Comparison of ENCODE assay signal across 23 cellular contexts in the genomic region with DNA sequence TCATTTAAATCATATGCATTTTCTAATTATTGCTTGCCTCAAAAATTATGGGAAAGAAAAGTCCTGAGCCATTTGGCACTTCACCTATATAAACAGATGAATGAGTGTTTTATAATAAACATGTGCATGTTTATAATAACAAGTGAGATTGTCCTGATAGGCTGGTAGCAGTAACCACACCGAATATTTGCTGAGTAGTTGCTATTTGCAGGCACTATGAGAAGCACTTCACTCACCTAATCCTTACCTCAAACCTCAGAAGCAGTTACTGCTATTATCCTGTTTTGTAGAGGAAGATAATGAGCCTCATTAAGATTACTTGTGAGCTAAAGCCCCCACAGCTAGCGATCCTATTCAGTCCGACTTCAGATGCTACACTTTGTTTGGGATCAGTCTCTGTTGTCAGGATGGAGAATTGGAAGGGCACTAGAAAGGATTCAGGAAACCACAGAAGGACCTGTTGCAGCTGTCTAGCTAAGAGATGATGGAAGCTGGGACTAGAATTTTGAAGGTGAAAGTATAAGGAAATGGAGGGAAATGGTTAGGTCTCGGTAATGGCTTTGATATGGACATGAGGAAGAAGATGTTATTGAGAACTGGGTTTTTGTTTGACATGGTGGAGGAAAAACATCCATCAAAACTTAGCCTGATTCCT. TPM values are rescaled to one million over a fixed set of nuclear protein-coding genes. Genes with fewer than 3 reads are reported as not detected.
DNase-seq lines count a peak whose midpoint lies in the region; ATAC-seq lines count a peak whose summit lies in the region.
"Had no signal": no experiment of that assay in that cellular context is flagged by ENCODE, and none has a peak within 500 bp of the region (broad histone marks: within the 10 kb centered on the region; RNA-seq: fewer than 3 reads in every experiment).

No MANE protein-coding gene starts in this region.

- H3K14ac ChIP-seq in neuronal stem cell (ENCODE audit: low read length) = no peak overlapping the region

- H3K4me3 ChIP-seq in neuronal stem cell (ENCODE audit: low read length in 2 of 2) = no peak overlapping the region
- H3K4me3 ChIP-seq: adrenal gland, smooth muscle cell had no signal

- no peak overlapping the region for H3K4ac ChIP-seq in neuronal stem cell (ENCODE audit: low read length)

- H4K8ac ChIP-seq in neuronal stem cell (ENCODE audit: low read depth, low read length) = no peak overlapping the region

- H3K4me1 ChIP-seq in neuronal stem cell (ENCODE audit: control insufficient read depth in 2 of 2, insufficient read depth in 1 of 2, low read depth in 1 of 2, low read length in 2 of 2) = peaks cover 0 to 4% of the 10 kb centered on the region in 2 donors
- H3K4me1 ChIP-seq: adrenal gland had no signal

- peak overlapping the region; percentile 43 for H2AFZ ChIP-seq in neuronal stem cell (ENCODE audit: low read length)

- no peaks in the 10 kb centered on the region for H3K79me1 ChIP-seq in neuronal stem cell (ENCODE audit: low read depth, low read length)

- WGBS in neuronal stem cell (ENCODE audit: extremely low coverage in 2 of 2, insufficient read length in 2 of 2, insufficient replicate concordance in 1 of 2), 2 donors = 100% methylated on average over 1 of the region's 4 CpGs; no CpG with 5 or more reads in 1 of the 2 donors

- no peak overlapping the region for H3K9ac ChIP-seq in neuronal stem cell (ENCODE audit: low read depth, low read length, poor library complexity)

- H3K23ac ChIP-seq in neuronal stem cell (ENCODE audit: low read depth, low read length, poor library complexity) = no peak overlapping the region

- peaks cover 0 to 6% of the 10 kb centered on the region in 2 donors for H3K9me3 ChIP-seq in neuronal stem cell (replicated peaks in 1 of 2; ENCODE audit: control insufficient read depth in 2 of 2, insufficient read depth in 1 of 2, low read depth in 1 of 2, low read length in 2 of 2)
- H3K9me3 ChIP-seq: adrenal gland had no signal

- no peak overlapping the region for H2AK5ac ChIP-seq in neuronal stem cell (ENCODE audit: low read depth, low read length)

- H3K4me2 ChIP-seq in neuronal stem cell (ENCODE audit: insufficient read depth, low read length, poor library complexity, severe bottlenecking) = no peak overlapping the region
- H3K4me2 ChIP-seq: smooth muscle cell had no signal

- H2BK15ac ChIP-seq in neuronal stem cell (ENCODE audit: low read length) = no peak overlapping the region

- no peak overlapping the region for H3K27ac ChIP-seq in neuronal stem cell (replicated peaks; ENCODE audit: low read length)
- H3K27ac ChIP-seq: adrenal gland had no signal

- H2BK120ac ChIP-seq in neuronal stem cell (ENCODE audit: low read depth, low read length) = no peak overlapping the region

- peak; percentile 43 for DNase-seq in NCI-H2107 treated with DMSO at 0.1 percent for 48 hours (lab: John Stamatoyannopoulos, UW; ENCODE audit: unreplicated experiment)
- no peak for DNase-seq in NCI-H2107 (lab: John Stamatoyannopoulos, UW)
- DNase-seq in NCI-H1436 (lab: John Stamatoyannopoulos, UW) = peak; percentile 47
- peak; percentile 65 to 87 for DNase-seq in NCI-H524 (lab: John Stamatoyannopoulos, UW)
- DNase-seq in neuronal stem cell (ENCODE audit: low spot score) = peak; percentile 24
- DNase-seq in GM19240 (ENCODE audit: insufficient read length, low spot score) = no peak
- DNase-seq: activated CD4-positive, alpha-beta T cell treated with anti-CD3 and anti-CD28 coated beads for 36 hours; activated gamma-delta T cell treated with Interleukin-2 at 50 U/mL for 16 hours; activated T-cell treated with anti-CD3 and anti-CD28 coated beads, Interleukin-2, amount 50 U/mL, for 24 hours; adrenal gland; CD8-positive, alpha-beta memory T cell; DND-41; erythroblast; left colon; NCI-H1048; NCI-H446; occipital lobe; retina; RPMI8226; stimulated activated CD4-positive, alpha-beta T cell treated with anti-CD3 and anti-CD28 coated beads, Interleukin-2, amount 100 ng/mL, for 24 hours had no signal

- no peak overlapping the region for H3K18ac ChIP-seq in neuronal stem cell (ENCODE audit: low read length)

- no peak overlapping the region for H4K91ac ChIP-seq in neuronal stem cell (ENCODE audit: low read depth, low read length, poor library complexity)

- no peak overlapping the region for H2BK12ac ChIP-seq in neuronal stem cell (ENCODE audit: low read length)

- no peaks in the 10 kb centered on the region for H3K36me3 ChIP-seq in neuronal stem cell (replicated peaks in 1 of 2; ENCODE audit: control insufficient read depth in 2 of 2, insufficient read depth in 2 of 2, low read length in 2 of 2)
- H3K36me3 ChIP-seq: adrenal gland had no signal

- H3K27me3 ChIP-seq in neuronal stem cell (ENCODE audit: control insufficient read depth in 3 of 3, insufficient read depth in 3 of 3, low read depth in 1 of 3, low read length in 3 of 3) = no peaks in the 10 kb centered on the region
- H3K27me3 ChIP-seq: adrenal gland had no signal

- no peak overlapping the region for H2BK5ac ChIP-seq in neuronal stem cell (ENCODE audit: low read length)

- ATAC-seq in GM21723 (IDR thresholded peaks at IDR 0.05; ENCODE audit: unreplicated experiment) = no peak
- ATAC-seq in GM21737 (IDR thresholded peaks at IDR 0.05; ENCODE audit: unreplicated experiment) = no peak
- ATAC-seq: activated CD4-positive, alpha-beta T cell treated with anti-CD3 and anti-CD28 coated beads for 36 hours; left colon had no signal

RNA-seq across cellular contexts. Expression of a gene that starts 28.4 kb away (rescaled TPM):
- 17.7 TPM for polyA plus RNA-seq in neuronal stem cell (2013, experiment 1 of 2)
- polyA plus RNA-seq in neuronal stem cell (2013, experiment 2 of 2) = 18.1 TPM
- polyA plus RNA-seq: CD8-positive, alpha-beta memory T cell had no signal

Comparison
In these comparisons a context has a peak if more than half of its experiments do, and no peak if none do; other contexts are left out.
1. DNase-seq: peak in NCI-H2107 treated with DMSO at 0.1 percent for 48 hours (single experiment), NCI-H1436 (single experiment), NCI-H524 (2 of 2) and neuronal stem cell (single experiment); none in NCI-H2107 (single experiment) and GM19240 (single experiment).